Comparison of ENCODE assay signal across 20 cellular contexts in the genomic region with DNA sequence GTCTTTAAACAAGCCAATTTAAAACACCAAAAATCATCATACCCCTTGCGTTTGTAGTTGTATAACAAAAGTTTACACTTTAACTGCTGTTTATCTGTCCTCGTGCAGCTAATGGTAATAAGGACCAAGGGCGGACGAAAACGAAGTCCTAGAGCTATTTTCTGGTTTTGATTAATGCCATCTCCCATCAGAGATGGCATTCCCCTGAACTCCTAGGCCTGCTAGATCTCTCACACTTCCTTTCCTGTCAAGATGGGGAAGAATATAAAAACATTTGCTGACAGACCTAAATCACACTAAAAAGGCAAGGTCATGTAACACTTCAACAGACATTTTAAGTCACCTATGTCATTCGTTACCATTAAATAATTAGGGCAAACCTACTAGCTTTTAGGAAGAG. TPM values are rescaled to one million over a fixed set of nuclear protein-coding genes. Genes with fewer than 3 reads are reported as not detected.
A peak's percentile ranks its signal among the peaks of the same experiment; 100 is the strongest.
DNase-seq lines count a peak whose midpoint lies in the region; ATAC-seq, FAIRE-seq and TF ChIP-seq lines count a peak whose summit lies in the region.
"Had no signal": no experiment of that assay in that cellular context is flagged by ENCODE, and none has a peak within 500 bp of the region (broad histone marks: within the 10 kb centered on the region; RNA-seq: fewer than 3 reads in every experiment).

No MANE protein-coding gene starts in this region.

- no peak for TF ChIP-seq CTCF in Loucy (conservative IDR thresholded peaks at IDR 0.05; ENCODE audit: low read length)
- TF ChIP-seq CTCF in GM12878 (IDR thresholded peaks at IDR 0.05 in 2 of 3, conservative IDR thresholded peaks at IDR 0.05 in 1 of 3; ENCODE audit: control insufficient read depth in 2 of 3, extremely low read depth in 1 of 3, insufficient read depth in 1 of 3, low read depth in 3 of 3, low read length in 3 of 3) = no peak
- no peak for TF ChIP-seq CTCF in mesothelial cell of epicardium (IDR thresholded peaks at IDR 0.05; ENCODE audit: unreplicated experiment)

- in situ Hi-C loops in GM12878 (cut with MboI) = no loop called here

- no peaks in the 10 kb centered on the region for H3F3A ChIP-seq in Loucy (ENCODE audit: low read depth)

- SMC1A ChIA-PET in GM12878 (lab: Charles Lee; ENCODE audit: uncharacterized antibody, unreplicated experiment) = interaction anchor here (0.8 to 1.5 kb wide), 4 partner anchors 8 to 98 kb away, joined by 3 to 6 read pairs (median 3); no protein-coding TSS in a partner anchor

- H3K9ac ChIP-seq in Loucy (ENCODE audit: low read depth, low read length, poor library complexity, severe bottlenecking) (no peak overlapping the region), GM12878 (ENCODE audit: control insufficient read depth, insufficient read depth, low read length) (no peak overlapping the region)

- POLR2A ChIA-PET in GM12878 (lab: Charles Lee) (interaction anchor here (1.0 kb wide), 1 partner anchor 549 kb away, joined by 3 read pairs; no protein-coding TSS in a partner anchor), T-cell (lab: Charles Lee) (no interaction called here)

- no peaks in the 10 kb centered on the region for H3K9me2 ChIP-seq in Loucy (replicated peaks; ENCODE audit: low read depth, low read length)

- 97% methylated on average over 6 of the region's 6 CpGs for WGBS in GM12878 (ENCODE audit: insufficient coverage, insufficient replicate concordance, low lambda C conversion rate, missing lambda C conversion rate)

- no peak for TF ChIP-seq EP300 in GM12878 (IDR thresholded peaks at IDR 0.05; ENCODE audit: borderline replicate concordance in 1 of 2, control insufficient read depth in 1 of 2, low read depth in 2 of 2, low read length in 2 of 2)

- no peak for TF ChIP-seq POLR2A in GM12878 (IDR thresholded peaks at IDR 0.05; ENCODE audit: low read depth, low read length)

- peak; percentile 40 for DNase-seq in activated CD4-positive, alpha-beta T cell treated with anti-CD3 and anti-CD28 coated beads, Interleukin-2, amount 10 ng/mL, durations not matched to agents 24 days and 14 days
- no peak for DNase-seq in activated CD4-positive, alpha-beta T cell treated with anti-CD3 and anti-CD28 coated beads, Interleukin-2, amount 50 U/mL, for 48 hours
- DNase-seq in GM12878 (ENCODE audit: low read depth, low spot score) (no peak), mesothelial cell of epicardium (ENCODE audit: low spot score in 2 of 2, unreplicated experiment in 2 of 2) (no peak), T-cell (no peak), left cardiac atrium (no peak)
- DNase-seq: COR-L47, DMS 273 treated with DMSO at 0.1 percent for 48 hours, DND-41, H7, NCI-H1417, NCI-H1930, NCI-H526 had no signal

- no peak for FAIRE-seq in GM12878 (lab: Jason Lieb, UNC)
- FAIRE-seq: HTR-8/SVneo, RCC 7860 had no signal

- no peaks in the 10 kb centered on the region for H3K27me3 Mint-ChIP-seq in activated CD4-positive, alpha-beta T cell treated with anti-CD3 and anti-CD28 coated beads, Interleukin-2, amount 10 ng/mL, durations not matched to agents 24 days and 14 days
- H3K27me3 Mint-ChIP-seq in mesothelial cell of epicardium (ENCODE audit: low read depth) = no peaks in the 10 kb centered on the region
- no peaks in the 10 kb centered on the region for H3K27me3 Mint-ChIP-seq in T-cell

- TF ChIP-seq RAD21 in GM12878 (IDR thresholded peaks at IDR 0.05; ENCODE audit: insufficient read depth, low read depth, low read length) = no peak

- H4K20me1 ChIP-seq in Loucy (ENCODE audit: insufficient read depth, low read length, poor library complexity, severe bottlenecking) (peaks cover 91% of the 10 kb centered on the region), GM12878 (ENCODE audit: control insufficient read depth, insufficient read depth) (no peaks in the 10 kb centered on the region; the same call in 1 of the 2 replicates)

- H3K36me3 Mint-ChIP-seq in activated CD4-positive, alpha-beta T cell treated with anti-CD3 and anti-CD28 coated beads, Interleukin-2, amount 10 ng/mL, durations not matched to agents 24 days and 14 days (ENCODE audit: low read depth) = peaks cover 62% of the 10 kb centered on the region
- H3K36me3 Mint-ChIP-seq in mesothelial cell of epicardium (peaks cover 41% of the 10 kb centered on the region), T-cell (peaks cover 41% of the 10 kb centered on the region)

- TSS peak; percentile 40 for BruUV-seq in GM12878 (replicated peaks; lab: Mats Ljungman, UMichigan)

- H2AFZ ChIP-seq in Loucy (ENCODE audit: low read length) (no peak overlapping the region), GM12878 (ENCODE audit: control insufficient read depth, low read depth, low read length) (no peak overlapping the region)

- H3K4me1 Mint-ChIP-seq in activated CD4-positive, alpha-beta T cell treated with anti-CD3 and anti-CD28 coated beads, Interleukin-2, amount 10 ng/mL, durations not matched to agents 24 days and 14 days = peaks cover 23% of the 10 kb centered on the region
- peaks cover 8% of the 10 kb centered on the region for H3K4me1 Mint-ChIP-seq in mesothelial cell of epicardium
- H3K4me1 Mint-ChIP-seq in T-cell = peaks cover 6 to 32% (median 26%) of the 10 kb centered on the region in 3 donors

- H3K4me3 ChIP-seq in Loucy (ENCODE audit: low read length, poor library complexity, severe bottlenecking) = no peak overlapping the region
- no peak overlapping the region for H3K4me3 ChIP-seq in GM12878

- peak overlapping the region; percentile 40 for H3K4me2 ChIP-seq in Loucy (ENCODE audit: low read depth, low read length, poor library complexity, severe bottlenecking)
- no peak overlapping the region for H3K4me2 ChIP-seq in GM12878 (ENCODE audit: control insufficient read depth, insufficient read depth)

- H3K4me3 Mint-ChIP-seq in activated CD4-positive, alpha-beta T cell treated with anti-CD3 and anti-CD28 coated beads, Interleukin-2, amount 10 ng/mL, durations not matched to agents 24 days and 14 days = no peak overlapping the region
- no peak overlapping the region for H3K4me3 Mint-ChIP-seq in mesothelial cell of epicardium
- no peak overlapping the region for H3K4me3 Mint-ChIP-seq in T-cell
- H3K4me3 Mint-ChIP-seq: CD14-positive monocyte had no signal

- ATAC-seq in GM12878 (no peak), T-cell (replicated peaks in 1 of 4) (no peak), left cardiac atrium (no peak), GM19035 (IDR thresholded peaks at IDR 0.05; ENCODE audit: unreplicated experiment) (no peak)
- ATAC-seq: Right ventricle myocardium inferior had no signal

- intact Hi-C loops in activated CD4-positive, alpha-beta T cell treated with anti-CD3 and anti-CD28 coated beads, Interleukin-2, amount 10 ng/mL, durations not matched to agents 24 days and 14 days (cut with micrococcal nuclease) = no loop called here
- intact Hi-C loops in GM12878 (cut with micrococcal nuclease; ENCODE audit: unreplicated experiment) = no loop called here
- intact Hi-C loops in left cardiac atrium (cut with DNase I) = no loop called here

- H3K27ac Mint-ChIP-seq in activated CD4-positive, alpha-beta T cell treated with anti-CD3 and anti-CD28 coated beads, Interleukin-2, amount 10 ng/mL, durations not matched to agents 24 days and 14 days = no peak overlapping the region
- H3K27ac Mint-ChIP-seq in mesothelial cell of epicardium = peak overlapping the region; percentile 5
- no peak overlapping the region for H3K27ac Mint-ChIP-seq in T-cell

- no peaks in the 10 kb centered on the region for H3K9me3 Mint-ChIP-seq in activated CD4-positive, alpha-beta T cell treated with anti-CD3 and anti-CD28 coated beads, Interleukin-2, amount 10 ng/mL, durations not matched to agents 24 days and 14 days
- H3K9me3 Mint-ChIP-seq in mesothelial cell of epicardium (no peaks in the 10 kb centered on the region), T-cell (no peaks in the 10 kb centered on the region)
- H3K9me3 Mint-ChIP-seq: CD14-positive monocyte had no signal

- peaks cover 26% of the 10 kb centered on the region for H3K4me1 ChIP-seq in Loucy (ENCODE audit: insufficient read depth, low read length, poor library complexity, severe bottlenecking)
- peaks cover 4% of the 10 kb centered on the region for H3K4me1 ChIP-seq in GM12878 (ENCODE audit: control insufficient read depth, insufficient read depth, low read length)

- H3K79me2 ChIP-seq in Loucy (ENCODE audit: insufficient read depth, low read length) (peaks cover 100% of the 10 kb centered on the region), GM12878 (ENCODE audit: control insufficient read depth, insufficient read depth, low read length) (peaks cover 70% of the 10 kb centered on the region)

- no peaks in the 10 kb centered on the region for H3K9me3 ChIP-seq in Loucy (ENCODE audit: insufficient read depth, low read depth, low read length)
- H3K9me3 ChIP-seq in GM12878 (replicated peaks; ENCODE audit: control insufficient read depth, insufficient read depth, low read length) = peaks cover 2% of the 10 kb centered on the region; the same call in 2 of the 3 replicates

- no peak overlapping the region for H3K27ac ChIP-seq in GM12878 (ENCODE audit: control insufficient read depth, insufficient read depth)
- H3K27ac ChIP-seq: 22Rv1 had no signal

- RAD21 ChIA-PET in GM12878 (lab: Charles Lee; ENCODE audit: unreplicated experiment) = interaction anchor here (1.0 kb wide), 1 partner anchor 32 kb away, joined by 3 read pairs; no protein-coding TSS in a partner anchor

- CTCF ChIA-PET in GM12878 (lab: Yijun Ruan, JAX) (interaction anchor here (0.8 to 1.2 kb wide), 3 partner anchors 13 to 41 kb away, joined by 3 read pairs; no protein-coding TSS in a partner anchor), T-cell (lab: Charles Lee) (no interaction called here)

- H3K36me3 ChIP-seq in Loucy (ENCODE audit: insufficient read depth, low read length) = peaks cover 82% of the 10 kb centered on the region
- H3K36me3 ChIP-seq in GM12878 (ENCODE audit: control insufficient read depth in 2 of 2, insufficient read depth in 2 of 2, low read length in 1 of 2) = peaks cover 4 to 35% of the 10 kb centered on the region in 2 experiments

- H3K27me3 ChIP-seq in Loucy (ENCODE audit: insufficient read depth, low read length, poor library complexity, severe bottlenecking) = no peaks in the 10 kb centered on the region
- H3K27me3 ChIP-seq in GM12878 (replicated peaks in 1 of 2; ENCODE audit: control insufficient read depth in 2 of 2, insufficient read depth in 2 of 2, low read length in 1 of 2) = no peaks in the 10 kb centered on the region

RNA-seq across cellular contexts. Expression of a gene that starts 9.5 kb away (rescaled TPM):
- 170 and 175 TPM in 2 replicates for total RNA-seq in activated CD4-positive, alpha-beta T cell treated with anti-CD3 and anti-CD28 coated beads, Interleukin-2, amount 10 ng/mL, durations not matched to agents 24 days and 14 days
- total RNA-seq in GM12878 (2013; cell fraction: nucleolus; rRNA removed) = 80.2 and 89.8 TPM in 2 replicates
- total RNA-seq in GM12878 (2014; rRNA removed) (202 and 261 TPM in 2 replicates), GM12878 (2014; rRNA removed; fragmentation: Illumina TruSeq; extraction: Trizol) (331 and 346 TPM in 2 replicates), GM12878 (2021) (187 and 189 TPM in 2 replicates), mesothelial cell of epicardium (77.8 to 87.5 TPM (median 79.5 TPM) in 3 replicates), T-cell (100 to 1,000 TPM in 3 of 5 donors, 10 to 100 TPM in 2; 60.7 to 113 (median 103) TPM), left cardiac atrium (10 to 100 TPM; 72.9 to 87.2 TPM)
- 40.6 TPM for polyA plus RNA-seq in GM12878 (2011; ENCODE audit: low read depth)
- polyA plus RNA-seq in GM12878 (2011; rRNA removed) (157 and 297 TPM in 2 replicates), GM12878 (2014; fragmentation: Illumina TruSeq; extraction: Trizol) (312 and 372 TPM in 2 replicates), GM12878 (2014; fragmentation: Nextera tagmentation; extraction: Ambion mirVana) (100 to 1,000 TPM; 111 to 117 TPM), GM12878 (2014; rRNA removed) (139 and 164 TPM in 2 replicates), GM12878 (2016; fragmentation: Nextera tagmentation; extraction: Ambion mirVana) (100 to 1,000 TPM; 206 to 212 TPM)
- 37.2 and 48.9 TPM in 2 replicates for polyA plus RNA-seq in GM12878 (2011; cell fraction: cytosol; rRNA removed)
- polyA plus RNA-seq in GM12878 (2011; cell fraction: nucleus; rRNA removed) = 39.0 and 50.4 TPM in 2 replicates
- 91.2 and 106 TPM in 2 replicates for polyA plus RNA-seq in GM12878 (2012)
- 25.4 and 34.5 TPM in 2 replicates for polyA minus RNA-seq in GM12878 (2011; rRNA and poly(A)+ RNA removed)
- 52.5 and 58.5 TPM in 2 replicates for polyA minus RNA-seq in GM12878 (2011; cell fraction: cytosol; rRNA and poly(A)+ RNA removed)
- 30.2 and 60.7 TPM in 2 replicates for polyA minus RNA-seq in GM12878 (2011; cell fraction: nucleus; rRNA and poly(A)+ RNA removed)
